1 cellular context compared by ENCODE assay signal in the genomic region with DNA sequence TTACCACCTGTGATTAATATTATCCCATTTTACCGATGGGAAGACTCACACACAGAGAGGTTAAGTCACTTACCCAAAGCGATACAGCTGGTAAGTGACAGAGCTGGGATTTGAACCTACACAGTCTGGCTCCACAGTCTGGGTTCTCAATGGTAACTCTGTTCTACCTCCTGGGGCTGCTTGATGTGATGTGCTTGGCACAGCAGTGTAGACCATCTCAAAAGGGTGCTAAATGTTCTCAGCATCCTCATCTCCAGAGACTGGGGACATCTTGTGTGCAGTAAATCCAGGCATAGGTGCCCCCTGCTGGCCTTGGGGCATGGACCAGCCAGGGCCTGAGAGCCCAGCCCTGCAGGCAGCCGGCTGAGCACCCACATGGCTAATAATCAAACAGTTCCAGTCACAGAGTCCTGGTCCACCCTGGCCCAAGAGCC.
A peak's percentile ranks its signal among the peaks of the same experiment; 100 is the strongest.
TF ChIP-seq lines count a peak whose summit lies in the region.

No MANE protein-coding gene starts in this region.

TF ChIP-seq in HepG2, 621 proteins besides CTCF, POLR2A, EP300 and RAD21 (continued from another document and continues in another):
- TF ChIP-seq, protein P1, sequence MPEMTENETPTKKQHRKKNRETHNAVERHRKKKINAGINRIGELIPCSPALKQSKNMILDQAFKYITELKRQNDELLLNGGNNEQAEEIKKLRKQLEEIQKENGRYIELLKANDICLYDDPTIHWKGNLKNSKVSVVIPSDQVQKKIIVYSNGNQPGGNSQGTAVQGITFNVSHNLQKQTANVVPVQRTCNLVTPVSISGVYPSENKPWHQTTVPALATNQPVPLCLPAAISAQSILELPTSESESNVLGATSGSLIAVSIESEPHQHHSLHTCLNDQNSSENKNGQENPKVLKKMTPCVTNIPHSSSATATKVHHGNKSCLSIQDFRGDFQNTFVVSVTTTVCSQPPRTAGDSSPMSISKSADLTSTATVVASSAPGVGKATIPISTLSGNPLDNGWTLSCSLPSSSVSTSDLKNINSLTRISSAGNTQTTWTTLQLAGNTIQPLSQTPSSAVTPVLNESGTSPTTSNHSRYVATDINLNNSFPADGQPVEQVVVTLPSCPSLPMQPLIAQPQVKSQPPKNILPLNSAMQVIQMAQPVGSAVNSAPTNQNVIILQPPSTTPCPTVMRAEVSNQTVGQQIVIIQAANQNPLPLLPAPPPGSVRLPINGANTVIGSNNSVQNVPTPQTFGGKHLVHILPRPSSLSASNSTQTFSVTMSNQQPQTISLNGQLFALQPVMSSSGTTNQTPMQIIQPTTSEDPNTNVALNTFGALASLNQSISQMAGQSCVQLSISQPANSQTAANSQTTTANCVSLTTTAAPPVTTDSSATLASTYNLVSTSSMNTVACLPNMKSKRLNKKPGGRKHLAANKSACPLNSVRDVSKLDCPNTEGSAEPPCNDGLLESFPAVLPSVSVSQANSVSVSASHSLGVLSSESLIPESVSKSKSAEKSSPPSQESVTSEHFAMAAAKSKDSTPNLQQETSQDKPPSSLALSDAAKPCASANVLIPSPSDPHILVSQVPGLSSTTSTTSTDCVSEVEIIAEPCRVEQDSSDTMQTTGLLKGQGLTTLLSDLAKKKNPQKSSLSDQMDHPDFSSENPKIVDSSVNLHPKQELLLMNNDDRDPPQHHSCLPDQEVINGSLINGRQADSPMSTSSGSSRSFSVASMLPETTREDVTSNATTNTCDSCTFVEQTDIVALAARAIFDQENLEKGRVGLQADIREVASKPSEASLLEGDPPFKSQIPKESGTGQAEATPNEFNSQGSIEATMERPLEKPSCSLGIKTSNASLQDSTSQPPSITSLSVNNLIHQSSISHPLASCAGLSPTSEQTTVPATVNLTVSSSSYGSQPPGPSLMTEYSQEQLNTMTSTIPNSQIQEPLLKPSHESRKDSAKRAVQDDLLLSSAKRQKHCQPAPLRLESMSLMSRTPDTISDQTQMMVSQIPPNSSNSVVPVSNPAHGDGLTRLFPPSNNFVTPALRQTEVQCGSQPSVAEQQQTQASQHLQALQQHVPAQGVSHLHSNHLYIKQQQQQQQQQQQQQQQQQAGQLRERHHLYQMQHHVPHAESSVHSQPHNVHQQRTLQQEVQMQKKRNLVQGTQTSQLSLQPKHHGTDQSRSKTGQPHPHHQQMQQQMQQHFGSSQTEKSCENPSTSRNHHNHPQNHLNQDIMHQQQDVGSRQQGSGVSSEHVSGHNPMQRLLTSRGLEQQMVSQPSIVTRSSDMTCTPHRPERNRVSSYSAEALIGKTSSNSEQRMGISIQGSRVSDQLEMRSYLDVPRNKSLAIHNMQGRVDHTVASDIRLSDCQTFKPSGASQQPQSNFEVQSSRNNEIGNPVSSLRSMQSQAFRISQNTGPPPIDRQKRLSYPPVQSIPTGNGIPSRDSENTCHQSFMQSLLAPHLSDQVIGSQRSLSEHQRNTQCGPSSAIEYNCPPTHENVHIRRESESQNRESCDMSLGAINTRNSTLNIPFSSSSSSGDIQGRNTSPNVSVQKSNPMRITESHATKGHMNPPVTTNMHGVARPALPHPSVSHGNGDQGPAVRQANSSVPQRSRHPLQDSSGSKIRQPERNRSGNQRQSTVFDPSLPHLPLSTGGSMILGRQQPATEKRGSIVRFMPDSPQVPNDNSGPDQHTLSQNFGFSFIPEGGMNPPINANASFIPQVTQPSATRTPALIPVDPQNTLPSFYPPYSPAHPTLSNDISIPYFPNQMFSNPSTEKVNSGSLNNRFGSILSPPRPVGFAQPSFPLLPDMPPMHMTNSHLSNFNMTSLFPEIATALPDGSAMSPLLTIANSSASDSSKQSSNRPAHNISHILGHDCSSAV (CRISPR knock-in tag; IDR thresholded peaks at IDR 0.05; ENCODE audit: borderline replicate concordance): no peak
- TF ChIP-seq, protein P2, sequence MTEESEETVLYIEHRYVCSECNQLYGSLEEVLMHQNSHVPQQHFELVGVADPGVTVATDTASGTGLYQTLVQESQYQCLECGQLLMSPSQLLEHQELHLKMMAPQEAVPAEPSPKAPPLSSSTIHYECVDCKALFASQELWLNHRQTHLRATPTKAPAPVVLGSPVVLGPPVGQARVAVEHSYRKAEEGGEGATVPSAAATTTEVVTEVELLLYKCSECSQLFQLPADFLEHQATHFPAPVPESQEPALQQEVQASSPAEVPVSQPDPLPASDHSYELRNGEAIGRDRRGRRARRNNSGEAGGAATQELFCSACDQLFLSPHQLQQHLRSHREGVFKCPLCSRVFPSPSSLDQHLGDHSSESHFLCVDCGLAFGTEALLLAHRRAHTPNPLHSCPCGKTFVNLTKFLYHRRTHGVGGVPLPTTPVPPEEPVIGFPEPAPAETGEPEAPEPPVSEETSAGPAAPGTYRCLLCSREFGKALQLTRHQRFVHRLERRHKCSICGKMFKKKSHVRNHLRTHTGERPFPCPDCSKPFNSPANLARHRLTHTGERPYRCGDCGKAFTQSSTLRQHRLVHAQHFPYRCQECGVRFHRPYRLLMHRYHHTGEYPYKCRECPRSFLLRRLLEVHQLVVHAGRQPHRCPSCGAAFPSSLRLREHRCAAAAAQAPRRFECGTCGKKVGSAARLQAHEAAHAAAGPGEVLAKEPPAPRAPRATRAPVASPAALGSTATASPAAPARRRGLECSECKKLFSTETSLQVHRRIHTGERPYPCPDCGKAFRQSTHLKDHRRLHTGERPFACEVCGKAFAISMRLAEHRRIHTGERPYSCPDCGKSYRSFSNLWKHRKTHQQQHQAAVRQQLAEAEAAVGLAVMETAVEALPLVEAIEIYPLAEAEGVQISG (CRISPR knock-in tag; IDR thresholded peaks at IDR 0.05): peak; percentile 64
- TF ChIP-seq, protein P3, sequence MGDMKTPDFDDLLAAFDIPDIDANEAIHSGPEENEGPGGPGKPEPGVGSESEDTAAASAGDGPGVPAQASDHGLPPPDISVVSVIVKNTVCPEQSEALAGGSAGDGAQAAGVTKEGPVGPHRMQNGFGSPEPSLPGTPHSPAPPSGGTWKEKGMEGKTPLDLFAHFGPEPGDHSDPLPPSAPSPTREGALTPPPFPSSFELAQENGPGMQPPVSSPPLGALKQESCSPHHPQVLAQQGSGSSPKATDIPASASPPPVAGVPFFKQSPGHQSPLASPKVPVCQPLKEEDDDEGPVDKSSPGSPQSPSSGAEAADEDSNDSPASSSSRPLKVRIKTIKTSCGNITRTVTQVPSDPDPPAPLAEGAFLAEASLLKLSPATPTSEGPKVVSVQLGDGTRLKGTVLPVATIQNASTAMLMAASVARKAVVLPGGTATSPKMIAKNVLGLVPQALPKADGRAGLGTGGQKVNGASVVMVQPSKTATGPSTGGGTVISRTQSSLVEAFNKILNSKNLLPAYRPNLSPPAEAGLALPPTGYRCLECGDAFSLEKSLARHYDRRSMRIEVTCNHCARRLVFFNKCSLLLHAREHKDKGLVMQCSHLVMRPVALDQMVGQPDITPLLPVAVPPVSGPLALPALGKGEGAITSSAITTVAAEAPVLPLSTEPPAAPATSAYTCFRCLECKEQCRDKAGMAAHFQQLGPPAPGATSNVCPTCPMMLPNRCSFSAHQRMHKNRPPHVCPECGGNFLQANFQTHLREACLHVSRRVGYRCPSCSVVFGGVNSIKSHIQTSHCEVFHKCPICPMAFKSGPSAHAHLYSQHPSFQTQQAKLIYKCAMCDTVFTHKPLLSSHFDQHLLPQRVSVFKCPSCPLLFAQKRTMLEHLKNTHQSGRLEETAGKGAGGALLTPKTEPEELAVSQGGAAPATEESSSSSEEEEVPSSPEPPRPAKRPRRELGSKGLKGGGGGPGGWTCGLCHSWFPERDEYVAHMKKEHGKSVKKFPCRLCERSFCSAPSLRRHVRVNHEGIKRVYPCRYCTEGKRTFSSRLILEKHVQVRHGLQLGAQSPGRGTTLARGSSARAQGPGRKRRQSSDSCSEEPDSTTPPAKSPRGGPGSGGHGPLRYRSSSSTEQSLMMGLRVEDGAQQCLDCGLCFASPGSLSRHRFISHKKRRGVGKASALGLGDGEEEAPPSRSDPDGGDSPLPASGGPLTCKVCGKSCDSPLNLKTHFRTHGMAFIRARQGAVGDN (CRISPR knock-in tag; IDR thresholded peaks at IDR 0.05): peak; percentile 74
- TF ChIP-seq, protein P4, sequence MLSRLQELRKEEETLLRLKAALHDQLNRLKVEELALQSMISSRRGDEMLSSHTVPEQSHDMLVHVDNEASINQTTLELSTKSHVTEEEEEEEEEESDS (CRISPR knock-in tag; IDR thresholded peaks at IDR 0.05; ENCODE audit: borderline replicate concordance): no peak
- TF ChIP-seq ZNF331 (CRISPR knock-in tag; IDR thresholded peaks at IDR 0.05): peak; percentile 62; the same call in 1 of the 2 replicates
- no peak for TF ChIP-seq TCF7L2 (IDR thresholded peaks at IDR 0.05; ENCODE audit: low read depth, low read length)
- no peak for TF ChIP-seq PAWR (CRISPR knock-in tag; IDR thresholded peaks at IDR 0.05; ENCODE audit: borderline replicate concordance)
- TF ChIP-seq ZNF772 (CRISPR knock-in tag; IDR thresholded peaks at IDR 0.05): peak; percentile 61; the same call in 1 of the 2 replicates
- peak; percentile 61; the same call in 1 of the 2 replicates for TF ChIP-seq ZSCAN21 (CRISPR knock-in tag; IDR thresholded peaks at IDR 0.05; ENCODE audit: borderline replicate concordance)
- peak; percentile 57; the same call in 1 of the 2 replicates for TF ChIP-seq HOXA3 (CRISPR knock-in tag; IDR thresholded peaks at IDR 0.05)
- no peak for TF ChIP-seq FOXK2 (IDR thresholded peaks at IDR 0.05)
- TF ChIP-seq, protein P5, sequence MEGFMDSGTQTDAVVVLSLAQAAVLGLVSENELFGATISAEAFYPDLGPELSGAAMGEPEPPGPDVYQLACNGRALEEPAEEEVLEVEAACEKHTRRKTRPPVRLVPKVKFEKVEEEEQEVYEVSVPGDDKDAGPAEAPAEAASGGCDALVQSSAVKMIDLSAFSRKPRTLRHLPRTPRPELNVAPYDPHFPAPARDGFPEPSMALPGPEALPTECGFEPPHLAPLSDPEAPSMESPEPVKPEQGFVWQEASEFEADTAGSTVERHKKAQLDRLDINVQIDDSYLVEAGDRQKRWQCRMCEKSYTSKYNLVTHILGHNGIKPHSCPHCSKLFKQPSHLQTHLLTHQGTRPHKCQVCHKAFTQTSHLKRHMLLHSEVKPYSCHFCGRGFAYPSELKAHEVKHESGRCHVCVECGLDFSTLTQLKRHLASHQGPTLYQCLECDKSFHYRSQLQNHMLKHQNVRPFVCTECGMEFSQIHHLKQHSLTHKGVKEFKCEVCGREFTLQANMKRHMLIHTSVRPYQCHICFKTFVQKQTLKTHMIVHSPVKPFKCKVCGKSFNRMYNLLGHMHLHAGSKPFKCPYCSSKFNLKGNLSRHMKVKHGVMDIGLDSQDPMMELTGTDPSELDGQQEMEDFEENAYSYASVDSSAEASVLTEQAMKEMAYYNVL (CRISPR knock-in tag; IDR thresholded peaks at IDR 0.05; ENCODE audit: borderline replicate concordance): no peak
- peak; percentile 65; the same call in 1 of the 2 replicates for TF ChIP-seq NFKB2 (CRISPR knock-in tag; IDR thresholded peaks at IDR 0.05; ENCODE audit: borderline replicate concordance)
- TF ChIP-seq RFXAP (CRISPR knock-in tag; IDR thresholded peaks at IDR 0.05; ENCODE audit: borderline replicate concordance): peak; percentile 72; the same call in 1 of the 2 replicates
- TF ChIP-seq STAG1 (CRISPR knock-in tag; IDR thresholded peaks at IDR 0.05): peak; percentile 99
- no peak for TF ChIP-seq KLF11 (CRISPR knock-in tag; IDR thresholded peaks at IDR 0.05)
- TF ChIP-seq ZNF567 (CRISPR knock-in tag; IDR thresholded peaks at IDR 0.05; ENCODE audit: borderline replicate concordance): no peak
- TF ChIP-seq, protein P6, sequence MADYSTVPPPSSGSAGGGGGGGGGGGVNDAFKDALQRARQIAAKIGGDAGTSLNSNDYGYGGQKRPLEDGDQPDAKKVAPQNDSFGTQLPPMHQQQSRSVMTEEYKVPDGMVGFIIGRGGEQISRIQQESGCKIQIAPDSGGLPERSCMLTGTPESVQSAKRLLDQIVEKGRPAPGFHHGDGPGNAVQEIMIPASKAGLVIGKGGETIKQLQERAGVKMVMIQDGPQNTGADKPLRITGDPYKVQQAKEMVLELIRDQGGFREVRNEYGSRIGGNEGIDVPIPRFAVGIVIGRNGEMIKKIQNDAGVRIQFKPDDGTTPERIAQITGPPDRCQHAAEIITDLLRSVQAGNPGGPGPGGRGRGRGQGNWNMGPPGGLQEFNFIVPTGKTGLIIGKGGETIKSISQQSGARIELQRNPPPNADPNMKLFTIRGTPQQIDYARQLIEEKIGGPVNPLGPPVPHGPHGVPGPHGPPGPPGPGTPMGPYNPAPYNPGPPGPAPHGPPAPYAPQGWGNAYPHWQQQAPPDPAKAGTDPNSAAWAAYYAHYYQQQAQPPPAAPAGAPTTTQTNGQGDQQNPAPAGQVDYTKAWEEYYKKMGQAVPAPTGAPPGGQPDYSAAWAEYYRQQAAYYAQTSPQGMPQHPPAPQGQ (CRISPR knock-in tag; IDR thresholded peaks at IDR 0.05; ENCODE audit: borderline replicate concordance): no peak
- TF ChIP-seq ZMYM4 (CRISPR knock-in tag; IDR thresholded peaks at IDR 0.05): no peak
- peak; percentile 31; the same call in 1 of the 2 replicates for TF ChIP-seq ZNF563 (CRISPR knock-in tag; IDR thresholded peaks at IDR 0.05)
- TF ChIP-seq, protein P7, sequence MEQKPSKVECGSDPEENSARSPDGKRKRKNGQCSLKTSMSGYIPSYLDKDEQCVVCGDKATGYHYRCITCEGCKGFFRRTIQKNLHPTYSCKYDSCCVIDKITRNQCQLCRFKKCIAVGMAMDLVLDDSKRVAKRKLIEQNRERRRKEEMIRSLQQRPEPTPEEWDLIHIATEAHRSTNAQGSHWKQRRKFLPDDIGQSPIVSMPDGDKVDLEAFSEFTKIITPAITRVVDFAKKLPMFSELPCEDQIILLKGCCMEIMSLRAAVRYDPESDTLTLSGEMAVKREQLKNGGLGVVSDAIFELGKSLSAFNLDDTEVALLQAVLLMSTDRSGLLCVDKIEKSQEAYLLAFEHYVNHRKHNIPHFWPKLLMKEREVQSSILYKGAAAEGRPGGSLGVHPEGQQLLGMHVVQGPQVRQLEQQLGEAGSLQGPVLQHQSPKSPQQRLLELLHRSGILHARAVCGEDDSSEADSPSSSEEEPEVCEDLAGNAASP (CRISPR knock-in tag; IDR thresholded peaks at IDR 0.05; ENCODE audit: borderline replicate concordance): peak; percentile 74; the same call in 1 of the 2 replicates
- TF ChIP-seq HDAC6 (IDR thresholded peaks at IDR 0.05; ENCODE audit: low read depth, low read length): no peak
- peak; percentile 86 for TF ChIP-seq KDM2A (CRISPR knock-in tag; IDR thresholded peaks at IDR 0.05; ENCODE audit: borderline replicate concordance, low read depth)
- TF ChIP-seq, protein P8, sequence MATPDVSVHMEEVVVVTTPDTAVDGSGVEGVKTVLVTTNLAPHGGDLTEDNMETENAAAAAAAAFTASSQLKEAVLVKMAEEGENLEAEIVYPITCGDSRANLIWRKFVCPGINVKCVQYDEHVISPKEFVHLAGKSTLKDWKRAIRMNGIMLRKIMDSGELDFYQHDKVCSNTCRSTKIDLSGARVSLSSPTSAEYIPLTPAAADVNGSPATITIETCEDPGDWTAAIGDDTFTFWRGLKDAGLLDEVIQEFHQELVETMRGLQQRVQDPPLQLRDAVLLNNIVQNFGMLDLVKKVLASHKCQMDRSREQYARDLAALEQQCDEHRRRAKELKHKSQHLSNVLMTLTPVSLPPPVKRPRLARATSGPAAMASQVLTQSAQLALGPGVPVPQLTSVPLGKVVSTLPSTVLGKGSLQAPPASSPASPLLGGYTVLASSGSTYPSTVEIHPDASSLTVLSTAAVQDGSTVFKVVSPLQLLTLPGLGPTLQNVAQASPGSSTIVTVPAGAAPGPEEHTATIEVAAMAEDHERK (CRISPR knock-in tag; IDR thresholded peaks at IDR 0.05; ENCODE audit: low read depth): no peak
- peak; percentile 74 for TF ChIP-seq ZNF263 (CRISPR knock-in tag; IDR thresholded peaks at IDR 0.05)
- TF ChIP-seq, protein P9, sequence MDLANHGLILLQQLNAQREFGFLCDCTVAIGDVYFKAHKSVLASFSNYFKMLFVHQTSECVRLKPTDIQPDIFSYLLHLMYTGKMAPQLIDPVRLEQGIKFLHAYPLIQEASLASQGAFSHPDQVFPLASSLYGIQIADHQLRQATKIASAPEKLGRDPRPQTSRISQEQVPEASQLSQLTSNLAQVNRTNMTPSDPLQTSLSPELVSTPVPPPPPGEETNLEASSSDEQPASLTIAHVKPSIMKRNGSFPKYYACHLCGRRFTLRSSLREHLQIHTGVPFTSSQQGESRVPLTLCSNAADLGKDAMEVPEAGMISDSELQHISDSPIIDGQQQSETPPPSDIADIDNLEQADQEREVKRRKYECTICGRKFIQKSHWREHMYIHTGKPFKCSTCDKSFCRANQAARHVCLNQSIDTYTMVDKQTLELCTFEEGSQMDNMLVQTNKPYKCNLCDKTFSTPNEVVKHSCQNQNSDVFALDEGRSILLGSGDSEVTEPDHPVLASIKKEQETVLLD (CRISPR knock-in tag; IDR thresholded peaks at IDR 0.05; ENCODE audit: low read depth): no peak
- TF ChIP-seq ISX (CRISPR knock-in tag; conservative IDR thresholded peaks at IDR 0.05): no peak
